8 cellular contexts compared by ENCODE assay signal in the genomic region with DNA sequence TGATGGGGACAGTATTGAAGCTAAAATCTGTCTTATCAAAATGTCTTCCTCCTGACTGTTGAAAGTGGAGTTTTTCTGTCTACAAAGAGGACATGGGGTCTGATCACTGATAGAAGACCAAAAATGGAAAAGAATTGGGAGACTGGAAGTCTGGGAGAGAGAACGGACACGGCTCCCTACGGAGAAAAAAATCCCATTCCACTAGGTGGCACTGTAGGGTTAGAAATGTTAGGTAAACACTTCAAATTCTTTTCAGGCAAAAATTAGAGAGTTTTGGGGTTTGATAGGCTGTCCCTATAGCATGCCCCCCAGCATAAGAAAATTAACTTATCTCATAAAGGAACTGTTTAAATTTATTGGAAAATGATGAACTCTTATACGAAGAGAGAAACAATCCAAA.
DNase-seq lines count a peak whose midpoint lies in the region; ATAC-seq and TF ChIP-seq lines count a peak whose summit lies in the region.

No MANE protein-coding gene starts in this region.

- peaks cover 15% of the 10 kb centered on the region for H3K9me3 Mint-ChIP-seq in chondrocyte (ENCODE audit: low read depth)

- intact Hi-C loops in ovary (cut with DNase I): no loop called here

- no peaks in the 10 kb centered on the region for H3K79me2 ChIP-seq in osteoblast (ENCODE audit: insufficient read depth, low read length)

- no peak overlapping the region for H3K4me2 ChIP-seq in osteoblast (ENCODE audit: insufficient read depth, low read length)

- H3K27me3 Mint-ChIP-seq in chondrocyte (ENCODE audit: low read depth): peaks cover 3% of the 10 kb centered on the region

- H3K36me3 ChIP-seq in osteoblast (ENCODE audit: insufficient read depth, low read length): no peaks in the 10 kb centered on the region
- H3K36me3 ChIP-seq in ovary: no peaks in the 10 kb centered on the region

- no peak overlapping the region for H3K4me3 Mint-ChIP-seq in chondrocyte (ENCODE audit: unreplicated experiment)

- no peak overlapping the region for H3K27ac Mint-ChIP-seq in chondrocyte (ENCODE audit: unreplicated experiment)

- peak; percentile 9 for DNase-seq in NCI-H146 (lab: John Stamatoyannopoulos, UW)
- DNase-seq in chondrocyte (ENCODE audit: low spot score): no peak
- no peak for DNase-seq in osteoblast (ENCODE audit: insufficient read length, low spot score, missing footprints)
- no peak for DNase-seq in SW480 (ENCODE audit: low spot score)
- no peak for DNase-seq in ovary

- no peak for TF ChIP-seq POLR2A in ovary (IDR thresholded peaks at IDR 0.05)

- H3K27me3 ChIP-seq in osteoblast (ENCODE audit: insufficient read depth, low read length): no peaks in the 10 kb centered on the region
- no peaks in the 10 kb centered on the region for H3K27me3 ChIP-seq in ovary

- no peak overlapping the region for H3K27ac ChIP-seq in osteoblast (ENCODE audit: low read depth, low read length)
- H3K27ac ChIP-seq in ovary: no peak overlapping the region

- no peaks in the 10 kb centered on the region for H3K4me1 ChIP-seq in osteoblast (ENCODE audit: insufficient read depth, low read length)
- H3K4me1 ChIP-seq in ovary (ENCODE audit: insufficient read depth): no peaks in the 10 kb centered on the region

- TF ChIP-seq EP300 in ovary (IDR thresholded peaks at IDR 0.05): no peak

- H3K36me3 Mint-ChIP-seq in chondrocyte (ENCODE audit: low read depth): peaks cover 4% of the 10 kb centered on the region

- no peak overlapping the region for H3K4me3 ChIP-seq in osteoblast (ENCODE audit: insufficient read depth, low read length)
- no peak overlapping the region for H3K4me3 ChIP-seq in ovary

- TF ChIP-seq CTCF in GM12872 (IDR thresholded peaks at IDR 0.05; ENCODE audit: insufficient read depth, low read depth, low read length) (peak; percentile 35; the same call in 2 of the 3 replicates), chondrocyte (IDR thresholded peaks at IDR 0.05) (peak; percentile 80), osteoblast (IDR thresholded peaks at IDR 0.05; ENCODE audit: extremely low read depth, low read depth, low read length) (peak; percentile 48), ovary (IDR thresholded peaks at IDR 0.05) (no peak)

- ATAC-seq in GM18519 (IDR thresholded peaks at IDR 0.05; ENCODE audit: low FRiP score, unreplicated experiment) (no peak), HG03565 (IDR thresholded peaks at IDR 0.05; ENCODE audit: unreplicated experiment) (no peak)

- 10 to 15% (median 15%) methylated on average over 4 of the region's 4 CpGs for WGBS in ovary, 3 donors

- H2AFZ ChIP-seq in osteoblast (ENCODE audit: low read length): no peak overlapping the region

- no peaks in the 10 kb centered on the region for H3K4me1 Mint-ChIP-seq in chondrocyte (ENCODE audit: low read depth)

- H3K9me3 ChIP-seq in osteoblast (ENCODE audit: low read depth, low read length): no peaks in the 10 kb centered on the region
- no peaks in the 10 kb centered on the region for H3K9me3 ChIP-seq in ovary

- no peaks in the 10 kb centered on the region for H4K20me1 ChIP-seq in osteoblast (ENCODE audit: insufficient read depth, low read length)

Comparison
In these comparisons a context has a peak if more than half of its experiments do, and no peak if none do; other contexts are left out.
1. CTCF ChIP-seq: peak in GM12872 (single experiment), chondrocyte (single experiment) and osteoblast (single experiment); none in ovary (0 of 3).